ENCODE assay signal across 8 cellular contexts in the genomic region with DNA sequence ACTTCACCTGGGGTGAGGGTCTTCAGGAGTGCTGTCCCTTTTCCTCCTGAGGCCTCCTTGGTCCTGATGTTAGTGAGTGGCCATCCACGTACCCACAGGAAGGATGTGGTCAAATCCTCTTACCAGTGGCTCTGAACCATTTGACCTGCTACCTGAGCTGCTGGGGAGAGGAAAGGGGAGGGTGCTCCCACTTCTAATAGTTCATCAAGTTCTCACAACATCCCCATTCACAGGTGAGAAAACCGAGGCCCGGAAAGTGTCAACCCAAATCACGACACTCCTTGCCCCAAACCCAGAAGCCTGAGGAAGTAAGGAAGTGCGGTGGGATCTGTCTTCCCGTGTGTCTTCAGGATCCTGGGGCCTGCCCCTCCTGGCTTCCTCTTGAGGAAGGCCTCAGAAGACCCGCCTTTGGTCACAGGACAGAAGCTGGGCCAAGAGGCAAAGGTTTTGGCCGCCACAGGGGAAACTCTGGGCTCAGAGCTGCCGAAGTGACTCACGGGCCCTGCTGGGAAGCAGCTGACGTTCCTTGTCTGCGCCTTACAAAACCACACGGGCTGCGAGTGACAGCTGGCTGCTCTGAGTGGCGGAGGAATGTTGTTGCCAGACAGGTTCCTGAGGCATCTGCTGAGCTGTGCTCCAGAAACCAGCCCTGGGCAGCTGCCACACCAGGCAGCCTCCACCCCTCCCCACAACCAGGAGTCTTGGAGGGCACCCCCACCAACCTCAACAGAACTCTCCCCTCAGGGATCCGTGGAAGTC.
A peak's percentile ranks its signal among the peaks of the same experiment; 100 is the strongest.
DNase-seq lines count a peak whose midpoint lies in the region; ATAC-seq lines count a peak whose summit lies in the region.

No MANE protein-coding gene starts in this region.

- ATAC-seq in HG03378 (IDR thresholded peaks at IDR 0.05; ENCODE audit: unreplicated experiment) (peak; percentile 53), GM19324 (IDR thresholded peaks at IDR 0.05; ENCODE audit: low FRiP score, unreplicated experiment) (no peak)

- peak; percentile 23 for DNase-seq in NCI-H1092 treated with DMSO at 0.1 percent for 48 hours (lab: John Stamatoyannopoulos, UW)
- no peak for DNase-seq in NCI-H1092 (lab: John Stamatoyannopoulos, UW)
- peak; percentile 13 for DNase-seq in SIG-M5 (lab: John Stamatoyannopoulos, UW)
- DNase-seq in T47D (ENCODE audit: low read depth in 1 of 2, low spot score in 1 of 2) = peak; percentile 67 to 94
- peak; percentile 99 for DNase-seq in islet precursor cell
- peak; percentile 62 for DNase-seq in smooth muscle cell of the brain vasculature (ENCODE audit: low read depth, low spot score)

- in situ Hi-C loops in T47D (cut with HindIII; ENCODE audit: low pct_unique_long_range_greater_than_20kb, low sequenced_read_pairs) = no loop called here
